In the genomic region with DNA sequence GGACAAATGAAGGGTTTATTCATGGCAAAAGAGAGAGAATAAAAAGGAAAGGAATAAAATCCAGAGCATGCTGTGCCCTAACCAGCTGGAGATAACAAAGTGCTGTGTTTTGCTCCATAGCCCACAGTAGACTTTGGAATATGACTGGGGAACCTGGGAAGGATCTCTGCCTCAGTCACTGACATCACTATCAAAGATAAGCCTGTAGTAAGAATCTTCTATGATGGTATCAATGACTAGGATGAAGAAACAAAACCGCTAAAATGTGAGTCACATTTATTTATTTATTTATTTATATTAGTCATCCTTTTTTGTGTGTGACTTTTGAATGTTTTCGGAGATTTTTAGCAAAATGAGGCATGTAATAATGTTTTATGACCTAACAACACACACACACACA, we compare ENCODE assay signal across 14 cellular contexts. TPM values are rescaled to one million over a fixed set of nuclear protein-coding genes. Genes with fewer than 3 reads are reported as not detected.
DNase-seq lines count a peak whose midpoint lies in the region; TF ChIP-seq lines count a peak whose summit lies in the region.
"Had no signal": no experiment of that assay in that cellular context is flagged by ENCODE, and none has a peak within 500 bp of the region (broad histone marks: within the 10 kb centered on the region; RNA-seq: fewer than 3 reads in every experiment).

No MANE protein-coding gene starts in this region.

- H3K4me3 ChIP-seq in SJSA1 (no peak overlapping the region), fibroblast of pulmonary artery (replicated peaks; ENCODE audit: low read depth, low read length) (no peak overlapping the region)
- H3K4me3 ChIP-seq: coronary artery, PC-9 had no signal

- H3K27me3 ChIP-seq in SJSA1 (replicated peaks), result no peaks in the 10 kb centered on the region
- H3K27me3 ChIP-seq: neutrophil had no signal

- peak overlapping the region; percentile 26; the same call in 1 of the 2 replicates for H3K27ac ChIP-seq in SJSA1
- H3K27ac ChIP-seq: 22Rv1, coronary artery, neutrophil, PC-9 had no signal

- peaks cover 46% of the 10 kb centered on the region for H3K36me3 ChIP-seq in SJSA1

- H3K4me1 ChIP-seq in SJSA1 (replicated peaks), result peaks cover 10% of the 10 kb centered on the region

- H3K9me3 ChIP-seq in SJSA1 (replicated peaks), result no peaks in the 10 kb centered on the region
- H3K9me3 ChIP-seq: neutrophil had no signal

- no peak for TF ChIP-seq CTCF in fibroblast of pulmonary artery (IDR thresholded peaks at IDR 0.05; ENCODE audit: low read length, missing control alignments)

- DNase-seq in DMS53 (lab: John Stamatoyannopoulos, UW) (peak; percentile 11), DMS53 treated with DMSO at 0.1 percent for 48 hours (lab: John Stamatoyannopoulos, UW; ENCODE audit: unreplicated experiment) (no peak), SJSA1 (ENCODE audit: low read depth in 1 of 2, low spot score in 2 of 2) (peak in 1 of 2 experiments; percentile 32), fibroblast of pulmonary artery (ENCODE audit: low read depth) (peak; percentile 77), stromal cell of bone marrow (ENCODE audit: low read depth) (peak; percentile 3), mucosa of gallbladder (ENCODE audit: low spot score) (no peak), superior temporal gyrus (ENCODE audit: extremely low spot score) (no peak), NCI-H1105 (lab: John Stamatoyannopoulos, UW) (no peak)
- DNase-seq: activated B cell treated with CpG ODN at 0.5 μM for 24 hours, COR-L47 had no signal

RNA-seq across cellular contexts. Expression of a gene that starts 56.3 kb away (rescaled TPM):
- 28.1 and 39.7 TPM in 2 replicates for total RNA-seq in SJSA1 (2014; rRNA removed; shearing (Covaris generic))
- total RNA-seq in mucosa of gallbladder, result 17.6 TPM

Comparison
In these comparisons a context has a peak if more than half of its experiments do, and no peak if none do; other contexts are left out.
1. DNase-seq: peak in DMS53 (single experiment), fibroblast of pulmonary artery (single experiment) and stromal cell of bone marrow (single experiment); none in DMS53 treated with DMSO at 0.1 percent for 48 hours (single experiment), mucosa of gallbladder (single experiment), superior temporal gyrus (single experiment) and NCI-H1105 (single experiment).